In genomic region chr20:44253528-44253927, GRCh38 we compare ENCODE assay signal across 1 cellular context.
TF ChIP-seq lines count a peak whose summit lies in the region.

No MANE protein-coding gene starts in this region.

TF ChIP-seq in GM23338, 12 proteins besides CTCF, POLR2A, EP300 and RAD21 (continued from another document):
- TF ChIP-seq REST (IDR thresholded peaks at IDR 0.05; ENCODE audit: unreplicated experiment) = no peak
